In genomic region chr11:64878494-64879225, GRCh38 we compare ENCODE assay signal across 8 cellular contexts. TPM values are rescaled to one million over a fixed set of nuclear protein-coding genes. Genes with fewer than 3 reads are reported as not detected.
DNase-seq lines count a peak whose midpoint lies in the region; ATAC-seq and TF ChIP-seq lines count a peak whose summit lies in the region.

TSS of gene EHD1 (minus strand) at chr11:64878621. CDS start at chr11:64878464, 157 bp downstream.

- peak within 1 kb of the TSS; percentile 97 for H3K4me3 Mint-ChIP-seq in T-helper 17 cell

- peak within 1 kb of the TSS; percentile 85 for H3K27ac ChIP-seq in angular gyrus (ENCODE audit: low read depth, low read length)
- peak within 1 kb of the TSS; percentile 89 to 90 for H3K27ac ChIP-seq in right atrium auricular region
- peak within 1 kb of the TSS; percentile 81 to 90 for H3K27ac ChIP-seq in uterus

- H3K36me3 ChIP-seq in right atrium auricular region (peaks cover 7% of the 10 kb centered on the region), uterus (no peaks in the 10 kb centered on the region)

- H3K27me3 ChIP-seq in right atrium auricular region: no peaks in the 10 kb centered on the region
- no peaks in the 10 kb centered on the region for H3K27me3 ChIP-seq in uterus

- H3K36me3 Mint-ChIP-seq in T-helper 17 cell (ENCODE audit: low read depth): peaks cover 8% of the 10 kb centered on the region

- H3K27ac Mint-ChIP-seq in T-helper 17 cell: peak within 1 kb of the TSS; percentile 97

- peak within 1 kb of the TSS; percentile 84 to 87 for H3K4me3 ChIP-seq in right atrium auricular region
- peak within 1 kb of the TSS; percentile 69 to 95 for H3K4me3 ChIP-seq in uterus

- peak; percentile 75 for ATAC-seq in GM18498 (IDR thresholded peaks at IDR 0.05; ENCODE audit: unreplicated experiment)
- ATAC-seq in HG02938 (IDR thresholded peaks at IDR 0.05; ENCODE audit: unreplicated experiment): peak; percentile 68
- peak; percentile 84 for ATAC-seq in T-helper 17 cell

- H3K4me1 Mint-ChIP-seq in T-helper 17 cell: peaks cover 62% of the 10 kb centered on the region

- no peaks in the 10 kb centered on the region for H3K27me3 Mint-ChIP-seq in T-helper 17 cell

- H3K9me3 ChIP-seq in T-helper 17 cell (ENCODE audit: control insufficient read depth, low read length, poor library complexity, severe bottlenecking): no peaks in the 10 kb centered on the region
- H3K9me3 ChIP-seq in right atrium auricular region: no peaks in the 10 kb centered on the region
- H3K9me3 ChIP-seq in uterus: no peaks in the 10 kb centered on the region

- TF ChIP-seq POLR2A in uterus (IDR thresholded peaks at IDR 0.05): peak; percentile 100

- peaks cover 0 to 59% of the 10 kb centered on the region in 2 donors for H3K4me1 ChIP-seq in right atrium auricular region
- H3K4me1 ChIP-seq in uterus: no peaks in the 10 kb centered on the region

- intact Hi-C loops in uterus (cut with DNase I; ENCODE audit: low total_unique reads): no loop called here

- DNase-seq in NCI-H1694 treated with DMSO at 0.1 percent for 48 hours (lab: John Stamatoyannopoulos, UW) (peak; percentile 94), T-helper 17 cell (peak; percentile 99 to 100 (median 100)), right atrium auricular region (ENCODE audit: low spot score) (peak; percentile 98), pulmonary artery endothelial cell (ENCODE audit: low read depth, low spot score) (peak; percentile 87), uterus (peak; percentile 99)

- peak; percentile 17 to 57 for TF ChIP-seq CTCF in right atrium auricular region (IDR thresholded peaks at IDR 0.05)
- peak; percentile 44 to 72 (median 56) for TF ChIP-seq CTCF in uterus (IDR thresholded peaks at IDR 0.05)

RNA-seq across cellular contexts. Expression of gene EHD1, which starts in this region (rescaled TPM):
- 100 to 1,000 TPM; 184 to 212 TPM for total RNA-seq in T-helper 17 cell
- 10 to 100 TPM; 29.5 to 34.1 TPM for total RNA-seq in right atrium auricular region
- total RNA-seq in pulmonary artery endothelial cell: 110 and 122 TPM in 2 replicates
- 10 to 100 TPM in 3 of 4 donors, 1 to 10 TPM in 1; 3.5 to 78.7 (median 36.9) TPM for total RNA-seq in uterus

Comparison
In these comparisons a context has a peak if more than half of its experiments do, and no peak if none do; other contexts are left out.
1. Peak in every context shown above with its lines: DNase-seq, ATAC-seq, H3K4me3 ChIP-seq and H3K27ac ChIP-seq.